33 cellular contexts compared by ENCODE assay signal in genomic region chr17:72368191-72368590, GRCh38.
"Had no signal": no experiment of that assay in that cellular context is flagged by ENCODE, and none has a peak within 500 bp of the region (broad histone marks: within the 10 kb centered on the region; RNA-seq: fewer than 3 reads in every experiment).

No MANE protein-coding gene starts in this region.

- H3K4me3 ChIP-seq: MG63 had no signal

- H3K27me3 ChIP-seq: MG63 had no signal

- DNase-seq: Karpas-422, Kasumi-1, MG63, MM.1S, NCI-H1048, NCI-H1092, NCI-H1092 treated with DMSO at 0.1 percent for 48 hours, NCI-H1105, NCI-H1105 treated with DMSO at 0.1 percent for 48 hours, NCI-H1417, NCI-H1417 treated with DMSO at 0.1 percent for 48 hours, NCI-H1436, NCI-H1436 treated with DMSO at 0.1 percent for 48 hours, NCI-H146, NCI-H1694, NCI-H1694 treated with DMSO at 0.1 percent for 48 hours, NCI-H187, NCI-H187 treated with DMSO at 0.1 percent for 48 hours, NCI-H1930, NCI-H2029, NCI-H2029 treated with DMSO at 0.1 percent for 48 hours, NCI-H2081, NCI-H2081 treated with DMSO at 0.1 percent for 48 hours, NCI-H2107, NCI-H2171, NCI-H2171 treated with DMSO at 0.1 percent for 48 hours, NCI-H2227 treated with DMSO at 0.1 percent for 48 hours, NCI-H226, NCI-H345, NCI-H446, NCI-H446 treated with DMSO at 0.1 percent for 48 hours, NCI-H510A, NCI-H510A treated with DMSO at 0.1 percent for 48 hours had no signal

- H3K9me3 ChIP-seq: MG63 had no signal

- H3K36me3 ChIP-seq: MG63 had no signal
